Comparison of ENCODE assay signal across 19 cellular contexts in genomic region chr11:63548178-63548577, GRCh38. TPM values are rescaled to one million over a fixed set of nuclear protein-coding genes. Genes with fewer than 3 reads are reported as not detected.
"Had no signal": no experiment of that assay in that cellular context is flagged by ENCODE, and none has a peak within 500 bp of the region (broad histone marks: within the 10 kb centered on the region; RNA-seq: fewer than 3 reads in every experiment).

No MANE protein-coding gene starts in this region.

- H3K27me3 ChIP-seq: cardiac muscle cell had no signal

- H3K27ac Mint-ChIP-seq: activated naive CD8-positive, alpha-beta T cell treated with anti-CD3 and anti-CD28 coated beads, Interleukin-2, amount 10 ng/mL, durations not matched to agents 7 days and 5 days; T-helper 1 cell treated with Interleukin-12 subunit alpha and Interleukin-12 subunit beta and Interleukin-4 antibody, amounts not matched to agents 30 μg/mL and 1 μg/mL, for 36 hours had no signal

- H3K9me3 Mint-ChIP-seq: activated naive CD8-positive, alpha-beta T cell treated with anti-CD3 and anti-CD28 coated beads, Interleukin-2, amount 10 ng/mL, durations not matched to agents 7 days and 5 days; T-helper 1 cell treated with Interleukin-12 subunit alpha and Interleukin-12 subunit beta and Interleukin-4 antibody, amounts not matched to agents 30 μg/mL and 1 μg/mL, for 36 hours had no signal

- H3K9ac ChIP-seq: parathyroid adenoma had no signal

- H3K79me2 ChIP-seq: parathyroid adenoma had no signal

- H3K4me1 ChIP-seq: parathyroid adenoma had no signal

- H3K4me3 Mint-ChIP-seq: activated naive CD8-positive, alpha-beta T cell treated with anti-CD3 and anti-CD28 coated beads, Interleukin-2, amount 10 ng/mL, durations not matched to agents 7 days and 5 days; T-helper 1 cell treated with Interleukin-12 subunit alpha and Interleukin-12 subunit beta and Interleukin-4 antibody, amounts not matched to agents 30 μg/mL and 1 μg/mL, for 36 hours had no signal

- ATAC-seq: left lobe of liver, SK-N-SH treated with all-trans-retinoic acid at 6 μM for 48 hours had no signal

- DNase-seq: activated CD4-positive, alpha-beta T cell treated with anti-CD3 and anti-CD28 coated beads, Interleukin-2, amount 50 U/mL, for 1 hour; activated CD4-positive, CD25-positive, alpha-beta regulatory T cell; activated effector memory CD4-positive, alpha-beta T cell treated with Interleukin-2 at 50 U/mL for 16 hours; activated naive CD8-positive, alpha-beta T cell treated with anti-CD3 and anti-CD28 coated beads, Interleukin-2, amount 10 ng/mL, durations not matched to agents 7 days and 5 days; effector CD8-positive, alpha-beta T cell; glutamatergic neuron; mesenchymal stem cell; retina; small intestine had no signal

- H2AFZ ChIP-seq: parathyroid adenoma had no signal

- H3K4me3 ChIP-seq: cardiac muscle cell, coronary artery had no signal

- H3K27me3 Mint-ChIP-seq: activated naive CD8-positive, alpha-beta T cell treated with anti-CD3 and anti-CD28 coated beads, Interleukin-2, amount 10 ng/mL, durations not matched to agents 7 days and 5 days had no signal

- H3K27ac ChIP-seq: cardiac muscle cell, coronary artery, epithelial cell of prostate, parathyroid adenoma had no signal

- H3K36me3 ChIP-seq: cardiac muscle cell had no signal

RNA-seq across cellular contexts. Expression of gene PLAAT4, which starts 11.6 kb away (rescaled TPM):
- total RNA-seq: cardiac muscle cell had no signal
- polyA plus RNA-seq: cardiac muscle cell had no signal

RNA-seq across cellular contexts. Expression of gene PLAAT2, which starts 15.0 kb away (rescaled TPM):
- total RNA-seq: cardiac muscle cell, urinary bladder had no signal
- polyA plus RNA-seq: cardiac muscle cell, urinary bladder had no signal

RNA-seq across cellular contexts. Expression of gene LGALS12, which starts 42.3 kb away (rescaled TPM):
- total RNA-seq: activated CD8-positive, alpha-beta memory T cell treated with anti-CD3 and anti-CD28 coated beads for 36 hours; activated naive CD8-positive, alpha-beta T cell treated with anti-CD3 and anti-CD28 coated beads, Interleukin-2, amount 10 ng/mL, durations not matched to agents 7 days and 5 days; astrocyte; cardiac muscle cell; left lobe of liver had no signal
- polyA plus RNA-seq: cardiac muscle cell had no signal

RNA-seq across cellular contexts. Expression of gene PLAAT5, which starts 57.2 kb away (rescaled TPM):
- total RNA-seq: left lobe of liver had no signal
- polyA plus RNA-seq: cardiac muscle cell had no signal
